In genomic region chr9:34437006-34437925, GRCh38 we compare ENCODE assay signal across 8 cellular contexts. TPM values are rescaled to one million over a fixed set of nuclear protein-coding genes. Genes with fewer than 3 reads are reported as not detected.
DNase-seq lines count a peak whose midpoint lies in the region; ATAC-seq and TF ChIP-seq lines count a peak whose summit lies in the region.

No MANE protein-coding gene starts in this region.

- H3K4me1 ChIP-seq in Caco-2: no peaks in the 10 kb centered on the region

- ATAC-seq in memory B cell (ENCODE audit: low read depth) (peak; percentile 88), GM21529 (IDR thresholded peaks at IDR 0.05; ENCODE audit: unreplicated experiment) (no peak)
- ATAC-seq in stimulated activated memory B cell treated with anti-CD40 and anti-IgM and Interleukin-4, amounts not matched to agents 10 μg/mL and 1 μg/mL and 100 μg/mL, for 72 hours: peak; percentile 78

- no peak overlapping the region for H3K27ac Mint-ChIP-seq in Caco-2 (ENCODE audit: unreplicated experiment)
- H3K27ac Mint-ChIP-seq in activated CD4-positive, alpha-beta T cell treated with anti-CD3 and anti-CD28 coated beads, Interleukin-2, amount 10 ng/mL, durations not matched to agents 7 days and 5 days: no peak overlapping the region
- no peak overlapping the region for H3K27ac Mint-ChIP-seq in memory B cell
- no peak overlapping the region for H3K27ac Mint-ChIP-seq in stimulated activated memory B cell treated with anti-CD40 and anti-IgM and Interleukin-4, amounts not matched to agents 10 μg/mL and 1 μg/mL and 100 μg/mL, for 72 hours

- BruUV-seq in Caco-2 (replicated peaks; lab: Mats Ljungman, UMichigan): no TSS peak

- H3K4me1 Mint-ChIP-seq in Caco-2 (ENCODE audit: low read depth, unreplicated experiment): no peaks in the 10 kb centered on the region
- peaks cover 7% of the 10 kb centered on the region for H3K4me1 Mint-ChIP-seq in activated CD4-positive, alpha-beta T cell treated with anti-CD3 and anti-CD28 coated beads, Interleukin-2, amount 10 ng/mL, durations not matched to agents 7 days and 5 days
- H3K4me1 Mint-ChIP-seq in memory B cell: no peaks in the 10 kb centered on the region
- no peaks in the 10 kb centered on the region for H3K4me1 Mint-ChIP-seq in stimulated activated memory B cell treated with anti-CD40 and anti-IgM and Interleukin-4, amounts not matched to agents 10 μg/mL and 1 μg/mL and 100 μg/mL, for 72 hours

- DNase-seq in Caco-2 (peak; percentile 54 to 65), HFF-Myc (ENCODE audit: extremely low read depth, low read depth) (peak; percentile 59), NCI-H446 (lab: John Stamatoyannopoulos, UW) (peak; percentile 71 to 82), memory B cell (ENCODE audit: low spot score in 2 of 2) (peak; percentile 45 to 50)
- peak; percentile 74 for DNase-seq in activated CD4-positive, alpha-beta T cell treated with anti-CD3 and anti-CD28 coated beads, Interleukin-2, amount 10 ng/mL, durations not matched to agents 7 days and 5 days
- DNase-seq in effector CD8-positive, alpha-beta T cell (lab: John Stamatoyannopoulos, UW): peak; percentile 32

- no peaks in the 10 kb centered on the region for H3K27me3 ChIP-seq in Caco-2 (replicated peaks; ENCODE audit: control insufficient read depth, insufficient read depth, low read length)

- no peaks in the 10 kb centered on the region for H3K27me3 Mint-ChIP-seq in Caco-2 (ENCODE audit: insufficient read depth, unreplicated experiment)
- no peaks in the 10 kb centered on the region for H3K27me3 Mint-ChIP-seq in activated CD4-positive, alpha-beta T cell treated with anti-CD3 and anti-CD28 coated beads, Interleukin-2, amount 10 ng/mL, durations not matched to agents 7 days and 5 days
- H3K27me3 Mint-ChIP-seq in memory B cell: no peaks in the 10 kb centered on the region
- H3K27me3 Mint-ChIP-seq in stimulated activated memory B cell treated with anti-CD40 and anti-IgM and Interleukin-4, amounts not matched to agents 10 μg/mL and 1 μg/mL and 100 μg/mL, for 72 hours: no peaks in the 10 kb centered on the region

- no peaks in the 10 kb centered on the region for H3K9me3 ChIP-seq in Caco-2

- no peaks in the 10 kb centered on the region for H3K36me3 ChIP-seq in Caco-2 (ENCODE audit: control insufficient read depth, insufficient read depth, low read length)

- H3K4me3 Mint-ChIP-seq in Caco-2 (ENCODE audit: unreplicated experiment): no peak overlapping the region
- H3K4me3 Mint-ChIP-seq in activated CD4-positive, alpha-beta T cell treated with anti-CD3 and anti-CD28 coated beads, Interleukin-2, amount 10 ng/mL, durations not matched to agents 7 days and 5 days: no peak overlapping the region
- no peak overlapping the region for H3K4me3 Mint-ChIP-seq in memory B cell
- H3K4me3 Mint-ChIP-seq in stimulated activated memory B cell treated with anti-CD40 and anti-IgM and Interleukin-4, amounts not matched to agents 10 μg/mL and 1 μg/mL and 100 μg/mL, for 72 hours: no peak overlapping the region

- H3K9me3 Mint-ChIP-seq in Caco-2 (ENCODE audit: unreplicated experiment) (no peaks in the 10 kb centered on the region), memory B cell (no peaks in the 10 kb centered on the region)
- H3K9me3 Mint-ChIP-seq in activated CD4-positive, alpha-beta T cell treated with anti-CD3 and anti-CD28 coated beads, Interleukin-2, amount 10 ng/mL, durations not matched to agents 7 days and 5 days: no peaks in the 10 kb centered on the region
- no peaks in the 10 kb centered on the region for H3K9me3 Mint-ChIP-seq in stimulated activated memory B cell treated with anti-CD40 and anti-IgM and Interleukin-4, amounts not matched to agents 10 μg/mL and 1 μg/mL and 100 μg/mL, for 72 hours

- CTCF ChIA-PET in Caco-2 (lab: Charles Lee): interaction anchor here (1.1 kb wide), 1 partner anchor 154 kb away, joined by 3 read pairs; no protein-coding TSS in a partner anchor
- CTCF ChIA-PET in activated CD4-positive, alpha-beta T cell treated with anti-CD3 and anti-CD28 coated beads, Interleukin-2, amount 10 ng/mL, durations not matched to agents 7 days and 5 days (lab: Charles Lee): interaction anchor here (0.8 to 1.2 kb wide), 3 partner anchors 58 to 64 kb away, joined by 3 to 4 read pairs (median 3); no protein-coding TSS in a partner anchor

- H3K36me3 Mint-ChIP-seq in Caco-2 (ENCODE audit: insufficient read depth, unreplicated experiment) (no peaks in the 10 kb centered on the region), memory B cell (peaks cover 11% of the 10 kb centered on the region)
- H3K36me3 Mint-ChIP-seq in activated CD4-positive, alpha-beta T cell treated with anti-CD3 and anti-CD28 coated beads, Interleukin-2, amount 10 ng/mL, durations not matched to agents 7 days and 5 days (ENCODE audit: low read depth): no peaks in the 10 kb centered on the region
- H3K36me3 Mint-ChIP-seq in stimulated activated memory B cell treated with anti-CD40 and anti-IgM and Interleukin-4, amounts not matched to agents 10 μg/mL and 1 μg/mL and 100 μg/mL, for 72 hours: peaks cover 4% of the 10 kb centered on the region

- POLR2A ChIA-PET in Caco-2 (lab: Charles Lee): no interaction called here
- POLR2A ChIA-PET in activated CD4-positive, alpha-beta T cell treated with anti-CD3 and anti-CD28 coated beads, Interleukin-2, amount 10 ng/mL, durations not matched to agents 7 days and 5 days (lab: Charles Lee): no interaction called here

- intact Hi-C loops in Caco-2 (cut with micrococcal nuclease; ENCODE audit: unreplicated experiment): loop anchor here (1.0 kb wide), 4 partner anchors 63 to 166 kb away; no protein-coding TSS in a partner anchor

- H3K4me3 ChIP-seq in Caco-2 (ENCODE audit: low read depth, low read length) (no peak overlapping the region), HFF-Myc (replicated peaks; ENCODE audit: low read depth, low read length) (no peak overlapping the region)

- TF ChIP-seq CTCF in Caco-2 (IDR thresholded peaks at IDR 0.05; ENCODE audit: insufficient read depth in 1 of 2, low read depth in 1 of 2, low read length in 1 of 2, severe bottlenecking in 1 of 2, unreplicated experiment in 1 of 2) (peak; percentile 67 to 69), HFF-Myc (IDR thresholded peaks at IDR 0.05; ENCODE audit: low read depth, low read length, missing control alignments) (peak; percentile 78)

RNA-seq across cellular contexts. Expression of gene FAM219A, which starts 21.1 kb away (rescaled TPM):
- total RNA-seq in Caco-2 (2022): 13.4 and 14.7 TPM in 2 replicates
- 10 to 100 TPM; 11.6 to 12.7 TPM for total RNA-seq in activated CD4-positive, alpha-beta T cell treated with anti-CD3 and anti-CD28 coated beads, Interleukin-2, amount 10 ng/mL, durations not matched to agents 7 days and 5 days

RNA-seq across cellular contexts. Expression of gene DNAI1, which starts 21.3 kb away (rescaled TPM):
- total RNA-seq in Caco-2 (2022): 0.52 and 0.67 TPM in 2 replicates
- total RNA-seq in activated CD4-positive, alpha-beta T cell treated with anti-CD3 and anti-CD28 coated beads, Interleukin-2, amount 10 ng/mL, durations not matched to agents 7 days and 5 days: not detected
